In the genomic region with DNA sequence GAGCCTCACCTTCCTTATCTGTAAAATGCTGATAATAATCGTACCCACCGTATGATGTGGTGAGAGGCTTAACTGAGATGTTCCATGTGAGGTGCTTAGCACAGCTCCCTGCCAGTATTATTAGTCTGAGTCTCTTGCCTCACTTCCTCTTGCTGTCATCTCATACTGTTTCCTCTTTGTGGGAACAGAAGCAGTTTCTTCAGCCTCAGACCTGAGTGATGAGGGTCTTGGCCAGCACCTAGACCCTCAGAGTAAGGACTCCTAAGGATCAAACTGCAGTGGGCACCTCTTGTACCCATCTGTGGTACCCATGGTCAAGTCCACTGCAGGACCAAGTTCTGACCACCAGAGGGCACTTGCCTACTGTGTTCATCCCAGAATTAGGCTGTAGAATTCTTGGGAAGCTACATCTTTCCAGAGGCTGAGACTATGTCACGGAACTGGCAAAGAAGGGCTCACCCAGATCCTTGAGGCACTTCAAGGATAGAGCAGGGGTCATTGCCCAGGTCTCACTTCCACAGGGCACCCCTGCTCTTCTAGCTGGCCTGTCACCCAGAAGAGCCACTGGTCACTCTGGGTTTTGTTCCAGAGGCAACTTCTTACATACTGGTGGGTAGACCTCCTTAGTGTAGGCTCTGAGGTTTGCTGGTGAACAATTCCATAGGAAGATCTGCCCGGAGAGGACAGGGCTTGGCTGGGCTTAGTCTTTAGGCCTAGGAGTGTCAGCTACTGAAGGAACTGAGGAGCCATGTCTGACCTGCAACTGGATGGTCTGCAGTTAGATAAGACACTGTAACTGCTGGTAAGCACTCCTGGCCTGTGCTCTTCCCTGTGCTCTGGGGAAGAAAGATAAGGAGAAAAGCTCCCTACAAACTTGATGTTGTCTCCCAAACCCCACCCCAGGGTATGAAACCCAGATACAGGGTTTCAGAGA, we compare ENCODE assay signal across 1 cellular context.
TF ChIP-seq lines count a peak whose summit lies in the region.

No MANE protein-coding gene starts in this region.

TF ChIP-seq in HepG2, 621 proteins besides CTCF, POLR2A, EP300 and RAD21 (continued from another document):
- TF ChIP-seq, protein P1, sequence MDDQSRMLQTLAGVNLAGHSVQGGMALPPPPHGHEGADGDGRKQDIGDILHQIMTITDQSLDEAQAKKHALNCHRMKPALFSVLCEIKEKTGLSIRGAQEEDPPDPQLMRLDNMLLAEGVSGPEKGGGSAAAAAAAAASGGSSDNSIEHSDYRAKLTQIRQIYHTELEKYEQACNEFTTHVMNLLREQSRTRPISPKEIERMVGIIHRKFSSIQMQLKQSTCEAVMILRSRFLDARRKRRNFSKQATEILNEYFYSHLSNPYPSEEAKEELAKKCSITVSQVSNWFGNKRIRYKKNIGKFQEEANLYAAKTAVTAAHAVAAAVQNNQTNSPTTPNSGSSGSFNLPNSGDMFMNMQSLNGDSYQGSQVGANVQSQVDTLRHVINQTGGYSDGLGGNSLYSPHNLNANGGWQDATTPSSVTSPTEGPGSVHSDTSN (CRISPR knock-in tag; IDR thresholded peaks at IDR 0.05; ENCODE audit: borderline replicate concordance), result no peak
- TF ChIP-seq ZNF230 (CRISPR knock-in tag; IDR thresholded peaks at IDR 0.05), result peak; percentile 67; the same call in 1 of the 2 replicates
- no peak for TF ChIP-seq SMARCC2 (IDR thresholded peaks at IDR 0.05)
- no peak for TF ChIP-seq ZNF747 (CRISPR knock-in tag; IDR thresholded peaks at IDR 0.05; ENCODE audit: borderline replicate concordance)
- TF ChIP-seq ZXDC (CRISPR knock-in tag; IDR thresholded peaks at IDR 0.05), result no peak
